ENCODE assay signal across 15 cellular contexts in the genomic region with DNA sequence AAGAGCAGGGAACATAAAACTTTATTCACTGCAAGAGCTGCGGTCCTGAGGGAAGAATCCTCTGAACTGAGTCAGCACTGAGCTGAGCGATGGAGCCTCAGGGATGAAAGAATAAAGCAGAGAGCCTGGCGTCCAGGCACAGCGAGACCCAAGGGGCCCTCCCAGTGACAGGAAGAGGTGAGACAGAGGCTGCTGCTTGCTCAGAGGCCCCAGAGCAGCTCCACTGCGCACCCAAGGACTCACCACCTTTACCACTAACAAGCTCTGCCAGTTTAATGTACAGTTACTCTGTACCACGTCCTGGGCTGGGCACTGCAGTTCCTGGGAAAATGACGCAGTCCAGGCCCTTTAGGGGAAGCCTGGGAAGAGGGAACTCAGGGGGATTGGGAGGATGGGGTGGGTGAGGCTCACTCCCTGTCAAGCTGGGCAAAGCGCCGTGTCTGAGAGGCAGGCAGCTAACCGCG. TPM values are rescaled to one million over a fixed set of nuclear protein-coding genes. Genes with fewer than 3 reads are reported as not detected.
DNase-seq lines count a peak whose midpoint lies in the region; ATAC-seq, FAIRE-seq and TF ChIP-seq lines count a peak whose summit lies in the region.
"Had no signal": no experiment of that assay in that cellular context is flagged by ENCODE, and none has a peak within 500 bp of the region (broad histone marks: within the 10 kb centered on the region; RNA-seq: fewer than 3 reads in every experiment).

No MANE protein-coding gene starts in this region.

- H3K9ac ChIP-seq in K562 (ENCODE audit: insufficient read depth in 1 of 2, low read depth in 2 of 2, low read length in 2 of 2) (peak overlapping the region in 1 of 2 experiments; percentile 67; a peak in 1 of 4 replicates), keratinocyte (ENCODE audit: control insufficient read depth, extremely low read depth, insufficient read depth, low read length) (peak overlapping the region; percentile 22)

- in situ Hi-C loops in K562 (cut with MboI): no loop called here

- H3K36me3 ChIP-seq in ACC112 (ENCODE audit: insufficient read depth, low read length) (no peaks in the 10 kb centered on the region), K562 (ENCODE audit: control insufficient read depth, insufficient read depth, low read length) (no peaks in the 10 kb centered on the region), keratinocyte (ENCODE audit: control insufficient read depth in 2 of 2, extremely low read depth in 1 of 2, insufficient read depth in 2 of 2, low read length in 2 of 2) (no peaks in the 10 kb centered on the region), heart left ventricle (no peaks in the 10 kb centered on the region)
- H3K36me3 ChIP-seq: WERI-Rb-1 had no signal

- H3K9me3 Mint-ChIP-seq in activated CD4-positive, alpha-beta T cell treated with anti-CD3 and anti-CD28 coated beads, Interleukin-2, amount 10 ng/mL, durations not matched to agents 7 days and 5 days: no peaks in the 10 kb centered on the region
- H3K9me3 Mint-ChIP-seq: activated naive CD8-positive, alpha-beta T cell treated with anti-CD3 and anti-CD28 coated beads, Interleukin-2, amount 50 U/mL, for 24 hours had no signal

- H3K27me3 Mint-ChIP-seq in activated CD4-positive, alpha-beta T cell treated with anti-CD3 and anti-CD28 coated beads, Interleukin-2, amount 10 ng/mL, durations not matched to agents 7 days and 5 days: peaks cover 33% of the 10 kb centered on the region

- peaks cover 41% of the 10 kb centered on the region for H3K4me1 ChIP-seq in ACC112 (ENCODE audit: control insufficient read depth, insufficient read depth, low read length, unreplicated experiment)
- peaks cover 41% of the 10 kb centered on the region in 2 experiments for H3K4me1 ChIP-seq in K562 (replicated peaks in 1 of 2; ENCODE audit: control insufficient read depth in 2 of 2, insufficient read depth in 2 of 2, low read length in 2 of 2)
- H3K4me1 ChIP-seq in keratinocyte (ENCODE audit: control insufficient read depth, extremely low read depth, insufficient read depth, low read length): peaks cover 38% of the 10 kb centered on the region
- peaks cover 0 to 21% (median 6%) of the 10 kb centered on the region in 12 donors for H3K4me1 ChIP-seq in heart left ventricle

- DNase-seq in HK-2 (ENCODE audit: unreplicated experiment) (peak; percentile 90), K562 (ENCODE audit: extremely low read depth in 1 of 4, low spot score in 3 of 4) (no peak), keratinocyte (ENCODE audit: low read depth, low spot score) (peak; percentile 74), COLO668 (lab: John Stamatoyannopoulos, UW; ENCODE audit: unreplicated experiment) (no peak), lower leg skin (ENCODE audit: low spot score in 2 of 2) (no peak), heart left ventricle (no peak)
- DNase-seq in activated CD4-positive, alpha-beta T cell treated with anti-CD3 and anti-CD28 coated beads, Interleukin-2, amount 10 ng/mL, durations not matched to agents 7 days and 5 days: no peak
- DNase-seq: activated naive CD8-positive, alpha-beta T cell treated with anti-CD3 and anti-CD28 coated beads, Interleukin-2, amount 50 U/mL, for 24 hours; DND-41; NCI-H510A treated with DMSO at 0.1 percent for 48 hours; SHP77; trophoblast cell; WERI-Rb-1 had no signal

- FAIRE-seq in K562 (lab: Jason Lieb, UNC) (no peak), keratinocyte (lab: Jason Lieb, UNC) (peak; percentile 83)
- FAIRE-seq: endometrium had no signal

- H3K4me3 ChIP-seq in ACC112 (ENCODE audit: low read depth, low read length): no peak overlapping the region
- no peak overlapping the region for H3K4me3 ChIP-seq in K562
- H3K4me3 ChIP-seq in keratinocyte (ENCODE audit: control insufficient read depth in 2 of 3, extremely low read depth in 1 of 3, insufficient read depth in 2 of 3, low read depth in 1 of 3, low read length in 3 of 3): no peak overlapping the region
- H3K4me3 ChIP-seq in lower leg skin (ENCODE audit: low read depth, poor library complexity, severe bottlenecking): no peak overlapping the region
- no peak overlapping the region for H3K4me3 ChIP-seq in heart left ventricle

- CTCF ChIA-PET in K562 (lab: Yijun Ruan, JAX; ENCODE audit: low intra/inter-chr PET ratio): no interaction called here
- CTCF ChIA-PET in activated CD4-positive, alpha-beta T cell treated with anti-CD3 and anti-CD28 coated beads, Interleukin-2, amount 10 ng/mL, durations not matched to agents 7 days and 5 days (lab: Charles Lee): interaction anchor here (0.8 to 1.8 kb wide), 7 partner anchors 8 to 226 kb away, joined by 3 to 8 read pairs (median 4); a partner anchor contains a TSS

- H3K4me3 Mint-ChIP-seq in activated CD4-positive, alpha-beta T cell treated with anti-CD3 and anti-CD28 coated beads, Interleukin-2, amount 10 ng/mL, durations not matched to agents 7 days and 5 days: no peak overlapping the region
- H3K4me3 Mint-ChIP-seq: activated naive CD8-positive, alpha-beta T cell treated with anti-CD3 and anti-CD28 coated beads, Interleukin-2, amount 50 U/mL, for 24 hours had no signal

- TF ChIP-seq EP300 in K562 (IDR thresholded peaks at IDR 0.05; ENCODE audit: low read length): no peak

- no peak for TF ChIP-seq RAD21 in K562 (CRISPR knock-in tag; conservative IDR thresholded peaks at IDR 0.05 in 1 of 2, IDR thresholded peaks at IDR 0.05 in 1 of 2)

- H3K9me1 ChIP-seq in K562 (ENCODE audit: control insufficient read depth, insufficient read depth, low read length) (peaks cover 7% of the 10 kb centered on the region), keratinocyte (ENCODE audit: control insufficient read depth, extremely low read depth, insufficient read depth, low read length) (no peaks in the 10 kb centered on the region)

- no peak for ATAC-seq in K562
- no peak for ATAC-seq in heart left ventricle
- ATAC-seq: activated naive CD8-positive, alpha-beta T cell treated with anti-CD3 and anti-CD28 coated beads, Interleukin-2, amount 50 U/mL, for 24 hours had no signal

- TF ChIP-seq CTCF in K562 (IDR thresholded peaks at IDR 0.05 in 2 of 3, conservative IDR thresholded peaks at IDR 0.05 in 1 of 3; ENCODE audit: insufficient read depth in 2 of 3, low read depth in 1 of 3, low read length in 3 of 3): no peak
- TF ChIP-seq CTCF in keratinocyte (optimal IDR thresholded peaks at IDR 0.05 in 1 of 3, IDR thresholded peaks at IDR 0.05 in 1 of 3, conservative IDR thresholded peaks at IDR 0.05 in 1 of 3; ENCODE audit: extremely low read depth in 1 of 3, insufficient read depth in 2 of 3, low read length in 3 of 3): no peak
- no peak for TF ChIP-seq CTCF in lower leg skin (IDR thresholded peaks at IDR 0.05)
- TF ChIP-seq CTCF in heart left ventricle (IDR thresholded peaks at IDR 0.05): no peak

- intact Hi-C loops in K562 (cut with micrococcal nuclease) (no loop called here), lower leg skin (cut with DNase I; ENCODE audit: low total_unique reads) (loop anchor here (10.0 kb wide), 1 partner anchor 195 kb away; no protein-coding TSS in a partner anchor), heart left ventricle (cut with DNase I) (loop anchor here in 5 of 10 donors (10.0 kb wide), 2 partner anchors 185 to 285 kb away; no protein-coding TSS in a partner anchor)

- H4K20me1 ChIP-seq in K562 (replicated peaks; ENCODE audit: control insufficient read depth, insufficient read depth, low read length) (no peaks in the 10 kb centered on the region), keratinocyte (ENCODE audit: control insufficient read depth, extremely low read depth, insufficient read depth, low read length) (no peaks in the 10 kb centered on the region)

- no peaks in the 10 kb centered on the region for H3K36me3 Mint-ChIP-seq in activated CD4-positive, alpha-beta T cell treated with anti-CD3 and anti-CD28 coated beads, Interleukin-2, amount 10 ng/mL, durations not matched to agents 7 days and 5 days (ENCODE audit: low read depth)

- H3K9me3 ChIP-seq in K562 (replicated peaks; ENCODE audit: control insufficient read depth, insufficient read depth, low read depth, low read length) (no peaks in the 10 kb centered on the region), keratinocyte (ENCODE audit: control insufficient read depth, low read depth, low read length) (no peaks in the 10 kb centered on the region), heart left ventricle (no peaks in the 10 kb centered on the region)

- no peak overlapping the region for H3K27ac Mint-ChIP-seq in activated CD4-positive, alpha-beta T cell treated with anti-CD3 and anti-CD28 coated beads, Interleukin-2, amount 10 ng/mL, durations not matched to agents 7 days and 5 days
- H3K27ac Mint-ChIP-seq: activated naive CD8-positive, alpha-beta T cell treated with anti-CD3 and anti-CD28 coated beads, Interleukin-2, amount 50 U/mL, for 24 hours had no signal

- TF ChIP-seq POLR2A in K562 (conservative IDR thresholded peaks at IDR 0.05) (no peak), lower leg skin (IDR thresholded peaks at IDR 0.05) (no peak), heart left ventricle (IDR thresholded peaks at IDR 0.05) (no peak)

- POLR2A ChIA-PET in K562 (lab: Yijun Ruan, JAX): interaction anchor here (1.2 to 4.8 kb wide), 3 partner anchors 9 to 241 kb away, joined by 3 to 28 read pairs (median 5); a partner anchor contains a TSS
- POLR2A ChIA-PET in activated CD4-positive, alpha-beta T cell treated with anti-CD3 and anti-CD28 coated beads, Interleukin-2, amount 10 ng/mL, durations not matched to agents 7 days and 5 days (lab: Charles Lee): interaction anchor here (0.5 kb wide), 1 partner anchor 139 kb away, joined by 7 read pairs; no protein-coding TSS in a partner anchor

- no peaks in the 10 kb centered on the region for H3K27me3 ChIP-seq in ACC112 (ENCODE audit: insufficient read depth, low read length)
- 0 out of 5 replicates have a peak, but pooled peaks cover 0 to 3% of the 10 kb centered on the region in 2 experiments for H3K27me3 ChIP-seq in K562 (ENCODE audit: control insufficient read depth in 2 of 2, insufficient read depth in 2 of 2, low read length in 2 of 2)
- no peaks in the 10 kb centered on the region for H3K27me3 ChIP-seq in keratinocyte (ENCODE audit: control insufficient read depth, extremely low read depth, insufficient read depth, low read length)
- H3K27me3 ChIP-seq in heart left ventricle: peaks cover 0 to 25% (median 0%) of the 10 kb centered on the region in 9 donors

- peak overlapping the region; percentile 33; the same call in 1 of the 2 replicates for H3K27ac ChIP-seq in ACC112 (ENCODE audit: low read depth, low read length)
- no peak overlapping the region for H3K27ac ChIP-seq in K562 (ENCODE audit: extremely low read depth, low read depth, low read length)
- peak overlapping the region; percentile 17 for H3K27ac ChIP-seq in keratinocyte (ENCODE audit: control insufficient read depth, insufficient read depth, low read length)
- no peak overlapping the region for H3K27ac ChIP-seq in heart left ventricle
- H3K27ac ChIP-seq: WERI-Rb-1 had no signal

- no TSS peak for BruUV-seq in K562 (replicated peaks; lab: Mats Ljungman, UMichigan)

- H3K4me2 ChIP-seq in K562 (ENCODE audit: insufficient read depth, low read length): no peak overlapping the region
- H3K4me2 ChIP-seq in keratinocyte (ENCODE audit: control insufficient read depth, extremely low read depth, insufficient read depth, low read depth, low read length): peak overlapping the region; percentile 31

- WGBS in K562 (ENCODE audit: insufficient coverage, low coverage, missing lambda C conversion rate): 64% methylated on average over 11 of the region's 11 CpGs
- 73 to 80% methylated on average over 11 of the region's 11 CpGs for WGBS in lower leg skin, 2 donors
- 75 to 84% (median 80%) methylated on average over 11 of the region's 11 CpGs for WGBS in heart left ventricle, 4 donors

- dilution Hi-C loops in keratinocyte (cut with MboI; ENCODE audit: extremely low pct_ligation_motif_present, low sequenced_read_pairs): loop anchor here (25.0 kb wide), 1 partner anchor 103 kb away; no protein-coding TSS in a partner anchor

- H2AFZ ChIP-seq in ACC112 (ENCODE audit: low read length, unreplicated experiment) (no peak overlapping the region), K562 (ENCODE audit: low read depth, low read length) (0 out of 2 replicates have a peak overlapping the region, but pooled peaks have one; percentile 5), keratinocyte (ENCODE audit: control insufficient read depth, low read length) (peak overlapping the region; percentile 57)

- peaks cover 15% of the 10 kb centered on the region for H3K4me1 Mint-ChIP-seq in activated CD4-positive, alpha-beta T cell treated with anti-CD3 and anti-CD28 coated beads, Interleukin-2, amount 10 ng/mL, durations not matched to agents 7 days and 5 days
- H3K4me1 Mint-ChIP-seq: activated naive CD8-positive, alpha-beta T cell treated with anti-CD3 and anti-CD28 coated beads, Interleukin-2, amount 50 U/mL, for 24 hours had no signal

- H3K79me2 ChIP-seq in ACC112 (ENCODE audit: control insufficient read depth, insufficient read depth, low read length, unreplicated experiment) (no peaks in the 10 kb centered on the region), K562 (ENCODE audit: control insufficient read depth, insufficient read depth, low read length) (no peaks in the 10 kb centered on the region), keratinocyte (ENCODE audit: control insufficient read depth, insufficient read depth, low read length) (no peaks in the 10 kb centered on the region)

RNA-seq across cellular contexts. Expression of a gene that starts 5.6 kb away (rescaled TPM):
- 1.1 and 2.2 TPM in 2 replicates for total RNA-seq in K562 (2011; cell fraction: chromatin; rRNA removed; ENCODE audit: low replicate concordance)
- total RNA-seq in K562 (2011; cell fraction: nucleolus; rRNA removed): 0.53 and 1.0 TPM in 2 replicates
- total RNA-seq in K562 (2011; cell fraction: nucleoplasm; rRNA removed): 0.95 and 1.5 TPM in 2 replicates
- total RNA-seq in K562 (2014; rRNA removed) (0.36 and 2.1 TPM in 2 replicates), K562 (2014; rRNA removed; fragmentation: Illumina TruSeq; extraction: Trizol) (0.26 and 0.65 TPM in 2 replicates), K562 (2015; rRNA removed; fragmentation: Illumina TruSeq; extraction: Trizol) (0.07 and 0.45 TPM in 2 replicates), K562 (2021) (0.25 and 1.4 TPM in 2 replicates), lower leg skin (under 1 TPM in 1 of 4 donors, not detected in 3; 0.25 TPM), heart left ventricle (10 to 100 TPM in 1 of 9 donors, 1 to 10 TPM in 7, under 1 TPM in 1; 0.94 to 12.4 (median 5.8) TPM)
- polyA plus RNA-seq in K562 (2011; rRNA removed) (0.54 and 0.61 TPM in 2 replicates), K562 (2014; fragmentation: Illumina TruSeq; extraction: Trizol) (0.58 and 0.96 TPM in 2 replicates), K562 (2014; fragmentation: Nextera tagmentation; extraction: Ambion mirVana) (under 1 TPM in 1 of 2 experiments, not detected in 1; 0.11 TPM), K562 (2014; rRNA removed) (0.35 and 0.90 TPM in 2 replicates), keratinocyte (0.14 to 0.32 TPM in 2 of 3 replicates, not detected in the other), heart left ventricle (1 to 10 TPM; 3.7 to 6.9 TPM)
- polyA plus RNA-seq in K562 (2011; cell fraction: cytosol; rRNA removed): 0.55 and 0.64 TPM in 2 replicates
- 0.91 and 1.0 TPM in 2 replicates for polyA plus RNA-seq in K562 (2011; cell fraction: nucleus; rRNA removed)
- 0.85 and 3.1 TPM in 2 replicates for polyA plus RNA-seq in K562 (2012)
- polyA minus RNA-seq in K562 (2011; rRNA and poly(A)+ RNA removed): 0.03 and 0.56 TPM in 2 replicates
- not detected in 2 replicates for polyA minus RNA-seq in K562 (2011; cell fraction: cytosol; rRNA and poly(A)+ RNA removed)
- 0.22 and 0.27 TPM in 2 replicates for polyA minus RNA-seq in K562 (2011; cell fraction: nucleus; rRNA and poly(A)+ RNA removed)
- not detected for polyA plus RNA-seq in keratinocyte (2011; ENCODE audit: low read depth)
- 0.05 and 0.06 TPM in 2 replicates for polyA plus RNA-seq in keratinocyte (2011; cell fraction: cytosol; rRNA removed)
- polyA plus RNA-seq in keratinocyte (2011; cell fraction: nucleus; rRNA removed): 0.05 and 0.15 TPM in 2 replicates
- 0.11 and 0.35 TPM in 2 replicates for polyA plus RNA-seq in keratinocyte (2012; ENCODE audit: low replicate concordance)
- polyA minus RNA-seq in keratinocyte: not detected in 3 replicates
- not detected for polyA minus RNA-seq in keratinocyte (2011; cell fraction: cytosol; rRNA and poly(A)+ RNA removed)
- not detected in 2 replicates for polyA minus RNA-seq in keratinocyte (2011; cell fraction: nucleus; rRNA and poly(A)+ RNA removed)
- total RNA-seq in activated CD4-positive, alpha-beta T cell treated with anti-CD3 and anti-CD28 coated beads, Interleukin-2, amount 10 ng/mL, durations not matched to agents 7 days and 5 days: not detected

RNA-seq across cellular contexts. Expression of a gene that starts 10.5 kb away (rescaled TPM):
- total RNA-seq in K562 (2011; cell fraction: chromatin; rRNA removed; ENCODE audit: low replicate concordance): 580 and 635 TPM in 2 replicates
- 198 and 214 TPM in 2 replicates for total RNA-seq in K562 (2011; cell fraction: nucleolus; rRNA removed)
- 312 and 334 TPM in 2 replicates for total RNA-seq in K562 (2011; cell fraction: nucleoplasm; rRNA removed)
- 191 and 208 TPM in 2 replicates for total RNA-seq in K562 (2014; rRNA removed)
- 233 and 253 TPM in 2 replicates for total RNA-seq in K562 (2014; rRNA removed; fragmentation: Illumina TruSeq; extraction: Trizol)
- total RNA-seq in K562 (2015; rRNA removed; fragmentation: Illumina TruSeq; extraction: Trizol): 205 and 218 TPM in 2 replicates
- total RNA-seq in K562 (2021): 234 and 245 TPM in 2 replicates
- 287 and 362 TPM in 2 replicates for polyA plus RNA-seq in K562 (2011; rRNA removed)
- 202 and 205 TPM in 2 replicates for polyA plus RNA-seq in K562 (2011; cell fraction: cytosol; rRNA removed)
- 245 and 269 TPM in 2 replicates for polyA plus RNA-seq in K562 (2011; cell fraction: nucleus; rRNA removed)
- 126 and 176 TPM in 2 replicates for polyA plus RNA-seq in K562 (2012)
- 222 and 225 TPM in 2 replicates for polyA plus RNA-seq in K562 (2014; fragmentation: Illumina TruSeq; extraction: Trizol)
- 100 to 1,000 TPM in 1 of 2 experiments, 10 to 100 TPM in 1; 65.8 to 116 TPM for polyA plus RNA-seq in K562 (2014; fragmentation: Nextera tagmentation; extraction: Ambion mirVana)
- 125 and 138 TPM in 2 replicates for polyA plus RNA-seq in K562 (2014; rRNA removed)
- polyA minus RNA-seq in K562 (2011; rRNA and poly(A)+ RNA removed): 919 and 1,083 TPM in 2 replicates
- 160 and 168 TPM in 2 replicates for polyA minus RNA-seq in K562 (2011; cell fraction: cytosol; rRNA and poly(A)+ RNA removed)
- polyA minus RNA-seq in K562 (2011; cell fraction: nucleus; rRNA and poly(A)+ RNA removed): 120 and 201 TPM in 2 replicates
- 91.5 to 160 TPM (median 153 TPM) in 3 replicates for polyA plus RNA-seq in keratinocyte
- 103 TPM for polyA plus RNA-seq in keratinocyte (2011; ENCODE audit: low read depth)
- 76.2 and 96.0 TPM in 2 replicates for polyA plus RNA-seq in keratinocyte (2011; cell fraction: cytosol; rRNA removed)
- polyA plus RNA-seq in keratinocyte (2011; cell fraction: nucleus; rRNA removed): 131 and 154 TPM in 2 replicates
- 43.3 and 123 TPM in 2 replicates for polyA plus RNA-seq in keratinocyte (2012; ENCODE audit: low replicate concordance)
- 182 to 299 TPM (median 222 TPM) in 3 replicates for polyA minus RNA-seq in keratinocyte
- 67.1 TPM for polyA minus RNA-seq in keratinocyte (2011; cell fraction: cytosol; rRNA and poly(A)+ RNA removed)
- polyA minus RNA-seq in keratinocyte (2011; cell fraction: nucleus; rRNA and poly(A)+ RNA removed): 105 and 174 TPM in 2 replicates
- total RNA-seq in lower leg skin: 10 to 100 TPM; 45.0 to 69.2 (median 51.5) TPM
- 100 to 1,000 TPM; 133 to 145 TPM for total RNA-seq in activated CD4-positive, alpha-beta T cell treated with anti-CD3 and anti-CD28 coated beads, Interleukin-2, amount 10 ng/mL, durations not matched to agents 7 days and 5 days
- total RNA-seq in heart left ventricle: 100 to 1,000 TPM in 1 of 9 donors, 10 to 100 TPM in 8; 37.1 to 106 (median 65.0) TPM
- polyA plus RNA-seq in heart left ventricle: 10 to 100 TPM; 21.3 to 71.7 TPM

RNA-seq across cellular contexts. Expression of a gene that starts 37.9 kb away (rescaled TPM):
- total RNA-seq in K562 (2011; cell fraction: chromatin; rRNA removed; ENCODE audit: low replicate concordance): 142 and 262 TPM in 2 replicates
- total RNA-seq in K562 (2011; cell fraction: nucleolus; rRNA removed): 144 and 163 TPM in 2 replicates
- total RNA-seq in K562 (2011; cell fraction: nucleoplasm; rRNA removed): 146 and 190 TPM in 2 replicates
- total RNA-seq in K562 (2014; rRNA removed): 12.2 and 13.5 TPM in 2 replicates
- 5.6 and 8.4 TPM in 2 replicates for total RNA-seq in K562 (2014; rRNA removed; fragmentation: Illumina TruSeq; extraction: Trizol)
- 13.2 and 13.7 TPM in 2 replicates for total RNA-seq in K562 (2015; rRNA removed; fragmentation: Illumina TruSeq; extraction: Trizol)
- total RNA-seq in K562 (2021): 39.5 and 42.8 TPM in 2 replicates
- 19.6 and 45.5 TPM in 2 replicates for polyA plus RNA-seq in K562 (2011; rRNA removed)
- 23.9 TPM in 2 replicates for polyA plus RNA-seq in K562 (2011; cell fraction: cytosol; rRNA removed)
- polyA plus RNA-seq in K562 (2011; cell fraction: nucleus; rRNA removed): 91.3 and 126 TPM in 2 replicates
- polyA plus RNA-seq in K562 (2012): 15.1 and 19.2 TPM in 2 replicates
- polyA plus RNA-seq in K562 (2014; fragmentation: Illumina TruSeq; extraction: Trizol): 23.2 and 28.8 TPM in 2 replicates
- 1 to 10 TPM; 2.0 to 3.0 TPM for polyA plus RNA-seq in K562 (2014; fragmentation: Nextera tagmentation; extraction: Ambion mirVana)
- 32.2 and 42.7 TPM in 2 replicates for polyA plus RNA-seq in K562 (2014; rRNA removed)
- 16.5 and 16.9 TPM in 2 replicates for polyA minus RNA-seq in K562 (2011; rRNA and poly(A)+ RNA removed)
- polyA minus RNA-seq in K562 (2011; cell fraction: cytosol; rRNA and poly(A)+ RNA removed): 15.9 and 24.5 TPM in 2 replicates
- polyA minus RNA-seq in K562 (2011; cell fraction: nucleus; rRNA and poly(A)+ RNA removed): 31.2 and 36.0 TPM in 2 replicates
- polyA plus RNA-seq in keratinocyte: 0.99 to 8.1 TPM (median 5.1 TPM) in 3 replicates
- not detected for polyA plus RNA-seq in keratinocyte (2011; ENCODE audit: low read depth)
- polyA plus RNA-seq in keratinocyte (2011; cell fraction: cytosol; rRNA removed): 1.2 and 1.5 TPM in 2 replicates
- 3.2 and 4.2 TPM in 2 replicates for polyA plus RNA-seq in keratinocyte (2011; cell fraction: nucleus; rRNA removed)
- polyA plus RNA-seq in keratinocyte (2012; ENCODE audit: low replicate concordance): 6.3 TPM in 1 of 2 replicates, not detected in the other
- polyA minus RNA-seq in keratinocyte: 0.66 to 17.6 TPM (median 6.4 TPM) in 3 replicates
- polyA minus RNA-seq in keratinocyte (2011; cell fraction: cytosol; rRNA and poly(A)+ RNA removed): 2.7 TPM
- polyA minus RNA-seq in keratinocyte (2011; cell fraction: nucleus; rRNA and poly(A)+ RNA removed): 1.1 and 2.2 TPM in 2 replicates
- 1 to 10 TPM; 1.0 to 2.4 (median 1.5) TPM for total RNA-seq in lower leg skin
- total RNA-seq in activated CD4-positive, alpha-beta T cell treated with anti-CD3 and anti-CD28 coated beads, Interleukin-2, amount 10 ng/mL, durations not matched to agents 7 days and 5 days: 100 to 1,000 TPM; 107 to 109 TPM
- 1 to 10 TPM in 1 of 9 donors, under 1 TPM in 7, not detected in 1; 0.06 to 5.4 (median 0.44) TPM for total RNA-seq in heart left ventricle
- under 1 TPM; 0.12 to 0.19 TPM for polyA plus RNA-seq in heart left ventricle

RNA-seq across cellular contexts. Expression of a gene that starts 58.4 kb away (rescaled TPM):
- total RNA-seq in K562 (2011; cell fraction: chromatin; rRNA removed; ENCODE audit: low replicate concordance): not detected in 2 replicates
- total RNA-seq in K562 (2011; cell fraction: nucleolus; rRNA removed): 0.26 and 0.33 TPM in 2 replicates
- not detected in 2 replicates for total RNA-seq in K562 (2011; cell fraction: nucleoplasm; rRNA removed)
- total RNA-seq in K562 (2014; rRNA removed) (0.09 TPM in 1 of 2 replicates, not detected in the other), K562 (2014; rRNA removed; fragmentation: Illumina TruSeq; extraction: Trizol) (not detected in 2 replicates), K562 (2015; rRNA removed; fragmentation: Illumina TruSeq; extraction: Trizol) (not detected in 2 replicates), K562 (2021) (not detected in 2 replicates), lower leg skin (1 to 10 TPM in 1 of 4 donors, under 1 TPM in 3; 0.21 to 1.4 (median 0.73) TPM), heart left ventricle (1 to 10 TPM in 6 of 9 donors, under 1 TPM in 3; 0.66 to 5.8 (median 1.4) TPM)
- polyA plus RNA-seq in K562 (2011; rRNA removed) (0.05 and 0.07 TPM in 2 replicates), K562 (2014; fragmentation: Illumina TruSeq; extraction: Trizol) (not detected in 2 replicates), K562 (2014; fragmentation: Nextera tagmentation; extraction: Ambion mirVana) (not detected), K562 (2014; rRNA removed) (0.12 and 0.27 TPM in 2 replicates), keratinocyte (0.04 to 0.15 TPM in 2 of 3 replicates, not detected in the other), heart left ventricle (1 to 10 TPM; 1.4 to 5.1 TPM)
- 0.04 and 0.39 TPM in 2 replicates for polyA plus RNA-seq in K562 (2011; cell fraction: cytosol; rRNA removed)
- not detected in 2 replicates for polyA plus RNA-seq in K562 (2011; cell fraction: nucleus; rRNA removed)
- polyA plus RNA-seq in K562 (2012): 0.13 and 0.29 TPM in 2 replicates
- not detected in 2 replicates for polyA minus RNA-seq in K562 (2011; rRNA and poly(A)+ RNA removed)
- polyA minus RNA-seq in K562 (2011; cell fraction: cytosol; rRNA and poly(A)+ RNA removed): not detected in 2 replicates
- polyA minus RNA-seq in K562 (2011; cell fraction: nucleus; rRNA and poly(A)+ RNA removed): not detected in 2 replicates
- polyA plus RNA-seq in keratinocyte (2011; ENCODE audit: low read depth): not detected
- polyA plus RNA-seq in keratinocyte (2011; cell fraction: cytosol; rRNA removed): not detected in 2 replicates
- not detected in 2 replicates for polyA plus RNA-seq in keratinocyte (2011; cell fraction: nucleus; rRNA removed)
- polyA plus RNA-seq in keratinocyte (2012; ENCODE audit: low replicate concordance): 0.25 TPM in 1 of 2 replicates, not detected in the other
- polyA minus RNA-seq in keratinocyte: 0.49 TPM in 1 of 3 replicates, not detected in the others
- not detected for polyA minus RNA-seq in keratinocyte (2011; cell fraction: cytosol; rRNA and poly(A)+ RNA removed)
- polyA minus RNA-seq in keratinocyte (2011; cell fraction: nucleus; rRNA and poly(A)+ RNA removed): not detected in 2 replicates
- total RNA-seq in activated CD4-positive, alpha-beta T cell treated with anti-CD3 and anti-CD28 coated beads, Interleukin-2, amount 10 ng/mL, durations not matched to agents 7 days and 5 days: under 1 TPM; 0.67 to 0.77 TPM

Comparison
In these comparisons a context has a peak if more than half of its experiments do, and no peak if none do; other contexts are left out.
1. H3K27ac ChIP-seq: peak in ACC112 (single experiment) and keratinocyte (single experiment); none in K562 (single experiment) and heart left ventricle (0 of 12).
2. DNase-seq: peak in HK-2 (single experiment) and keratinocyte (single experiment); none in K562 (0 of 4), COLO668 (single experiment), lower leg skin (0 of 2), activated CD4-positive, alpha-beta T cell treated with anti-CD3 and anti-CD28 coated beads, Interleukin-2, amount 10 ng/mL, durations not matched to agents 7 days and 5 days (single experiment) and heart left ventricle (0 of 5).